ENCODE assay signal across 27 cellular contexts in the genomic region with DNA sequence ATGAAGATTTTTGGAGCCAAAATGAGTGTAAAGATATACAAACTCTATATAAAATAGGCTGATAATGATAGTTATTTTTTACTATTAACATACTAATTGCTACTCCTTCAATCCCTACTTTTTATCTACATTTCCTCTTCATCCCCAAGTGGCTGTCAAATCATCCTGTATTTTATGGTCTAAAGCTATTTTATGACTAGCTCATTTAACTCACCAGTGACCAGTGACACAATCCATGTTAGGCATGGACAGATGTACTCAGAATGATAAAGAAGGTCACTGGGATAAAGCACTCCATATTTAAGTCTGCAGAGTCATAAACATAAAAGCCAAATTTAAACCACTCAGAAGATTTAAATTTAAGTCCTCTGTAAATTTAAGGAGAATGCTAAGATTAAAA.
DNase-seq lines count a peak whose midpoint lies in the region; ATAC-seq, FAIRE-seq and TF ChIP-seq lines count a peak whose summit lies in the region.
"Had no signal": no experiment of that assay in that cellular context is flagged by ENCODE, and none has a peak within 500 bp of the region (broad histone marks: within the 10 kb centered on the region; RNA-seq: fewer than 3 reads in every experiment).

No MANE protein-coding gene starts in this region.

- in situ Hi-C loops in HepG2 (cut with HindIII; ENCODE audit: extremely low pct_ligation_motif_present, low pct_unique_long_range_greater_than_20kb), result no loop called here
- in situ Hi-C loops in GM13976 (cut with MboI; ENCODE audit: low sequenced_read_pairs, unreplicated experiment), result no loop called here

- no peak for TF ChIP-seq RAD21 in HepG2 (CRISPR knock-in tag; IDR thresholded peaks at IDR 0.05)

- ATAC-seq in HepG2, result no peak
- ATAC-seq in activated naive CD8-positive, alpha-beta T cell treated with anti-CD3 and anti-CD28 coated beads, Interleukin-2, amount 50 U/mL, for 24 hours, result no peak
- ATAC-seq: A549, GM12878, HCT116 had no signal

- H3K27me3 Mint-ChIP-seq in osteocyte (ENCODE audit: unreplicated experiment), result no peaks in the 10 kb centered on the region
- H3K27me3 Mint-ChIP-seq in activated naive CD8-positive, alpha-beta T cell treated with anti-CD3 and anti-CD28 coated beads, Interleukin-2, amount 50 U/mL, for 24 hours, result no peaks in the 10 kb centered on the region
- H3K27me3 Mint-ChIP-seq: CD4-positive, alpha-beta T cell; CD8-positive, alpha-beta memory T cell had no signal

- no peaks in the 10 kb centered on the region for H3K27me3 ChIP-seq in HepG2 (ENCODE audit: control insufficient read depth in 1 of 2, insufficient read depth in 2 of 2, low read length in 2 of 2)
- H3K27me3 ChIP-seq: BE2C; BLaER1 treated with 17β-estradiol and CSF1 and Interleukin-3, amounts not matched to agents 10 nM and 100 nM had no signal

- H2AFZ ChIP-seq in HepG2 (ENCODE audit: low read length), result no peak overlapping the region

- H3K4me3 ChIP-seq in HEK293 (ENCODE audit: low read depth, low read length) (no peak overlapping the region), HepG2 (replicated peaks in 1 of 3; ENCODE audit: insufficient read depth in 1 of 3, low read depth in 2 of 3, low read length in 3 of 3) (no peak overlapping the region)
- H3K4me3 ChIP-seq: A549; BLaER1 treated with 17β-estradiol and CSF1 and Interleukin-3, amounts not matched to agents 10 nM and 100 nM; GM12878 had no signal

- H3K36me3 ChIP-seq in HEK293 (ENCODE audit: control insufficient read depth in 2 of 2, insufficient read depth in 1 of 2, low read length in 2 of 2) (no peaks in the 10 kb centered on the region), HepG2 (replicated peaks in 1 of 2; ENCODE audit: control insufficient read depth in 1 of 2, insufficient read depth in 2 of 2, low read length in 2 of 2) (no peaks in the 10 kb centered on the region; a peak in 1 of 5 replicates)
- H3K36me3 ChIP-seq: BE2C had no signal

- TF ChIP-seq CTCF in HEK293 (tag by site-specific recombination; IDR thresholded peaks at IDR 0.05), result no peak
- TF ChIP-seq CTCF in osteocyte (IDR thresholded peaks at IDR 0.05), result no peak
- no peak for TF ChIP-seq CTCF in HepG2 (CRISPR knock-in tag; IDR thresholded peaks at IDR 0.05)
- no peak for TF ChIP-seq CTCF in GM13976 (IDR thresholded peaks at IDR 0.05; ENCODE audit: borderline replicate concordance, control extremely low read depth, extremely low read depth, insufficient read depth, missing control alignments)

- no peak overlapping the region for H3K27ac ChIP-seq in HEK293 (ENCODE audit: extremely low read depth, low read depth, low read length)
- H3K27ac ChIP-seq in HepG2 (ENCODE audit: extremely low read length, insufficient read depth, low read length), result no peak overlapping the region
- H3K27ac ChIP-seq: A549; BLaER1 treated with 17β-estradiol and CSF1 and Interleukin-3, amounts not matched to agents 10 nM and 100 nM had no signal

- peak; percentile 29 for DNase-seq in OCI-M1 (lab: John Stamatoyannopoulos, UW)
- DNase-seq in erythroblast (lab: John Stamatoyannopoulos, UW), result peak; percentile 54 to 63
- DNase-seq in osteocyte (ENCODE audit: extremely low spot score, unreplicated experiment), result no peak
- DNase-seq in activated T-cell treated with anti-CD3 and anti-CD28 coated beads, Interleukin-2, amount 50 U/mL, for 1 hour, result no peak
- no peak for DNase-seq in HepG2 (ENCODE audit: low spot score)
- DNase-seq in activated naive CD8-positive, alpha-beta T cell treated with anti-CD3 and anti-CD28 coated beads, Interleukin-2, amount 50 U/mL, for 24 hours, result no peak
- DNase-seq in GM13976 (ENCODE audit: low spot score), result no peak
- DNase-seq: 8988T; ACHN; AML-193; BE2C; CD4-positive, alpha-beta T cell; CD8-positive, alpha-beta memory T cell; DMS 273 treated with DMSO at 0.1 percent for 48 hours; DMS79; EL; GDM1; GOT3; H9 had no signal

- H3K4me2 ChIP-seq in HepG2 (ENCODE audit: low read depth, low read length), result no peak overlapping the region
- H3K4me2 ChIP-seq: A549; BLaER1 treated with 17β-estradiol and CSF1 and Interleukin-3, amounts not matched to agents 10 nM and 100 nM had no signal

- no peaks in the 10 kb centered on the region for H3K9me3 ChIP-seq in HEK293 (ENCODE audit: control insufficient read depth, insufficient read depth, low read depth, low read length)
- H3K9me3 ChIP-seq in HepG2 (ENCODE audit: low read length), result no peaks in the 10 kb centered on the region
- H3K9me3 ChIP-seq: A549; BE2C; BLaER1 treated with 17β-estradiol and CSF1 and Interleukin-3, amounts not matched to agents 10 nM and 100 nM had no signal

- peaks cover 20% of the 10 kb centered on the region for H3K36me3 Mint-ChIP-seq in osteocyte (ENCODE audit: unreplicated experiment)
- peaks cover 33% of the 10 kb centered on the region for H3K36me3 Mint-ChIP-seq in activated naive CD8-positive, alpha-beta T cell treated with anti-CD3 and anti-CD28 coated beads, Interleukin-2, amount 50 U/mL, for 24 hours (ENCODE audit: low read depth)

- FAIRE-seq in HepG2 (lab: Jason Lieb, UNC), result no peak
- FAIRE-seq: D721Med, GM12878, GM18507 had no signal

- H3K4me1 ChIP-seq in HEK293 (ENCODE audit: control insufficient read depth, insufficient read depth, low read length), result peaks cover 18% of the 10 kb centered on the region
- H3K4me1 ChIP-seq in HepG2 (ENCODE audit: insufficient read depth, low read length), result peaks cover 14% of the 10 kb centered on the region

- H3K9me3 Mint-ChIP-seq in osteocyte (ENCODE audit: unreplicated experiment), result no peaks in the 10 kb centered on the region
- H3K9me3 Mint-ChIP-seq in activated naive CD8-positive, alpha-beta T cell treated with anti-CD3 and anti-CD28 coated beads, Interleukin-2, amount 50 U/mL, for 24 hours, result no peaks in the 10 kb centered on the region
- H3K9me3 Mint-ChIP-seq: CD14-positive monocyte; CD4-positive, alpha-beta T cell; CD8-positive, alpha-beta memory T cell; H9 had no signal

- POLR2A ChIA-PET in HEK293 (lab: Yijun Ruan, JAX) (interaction anchor here (0.6 to 0.9 kb wide), 2 partner anchors 15 to 26 kb away, joined by 3 to 6 read pairs; no protein-coding TSS in a partner anchor), HepG2 (lab: Yijun Ruan, JAX) (no interaction called here)

- no TSS peak for BruUV-seq in HepG2 (replicated peaks; lab: Mats Ljungman, UMichigan)

- TF ChIP-seq POLR2A in erythroblast (IDR thresholded peaks at IDR 0.05; ENCODE audit: low read length) (no peak), HepG2 (IDR thresholded peaks at IDR 0.05; ENCODE audit: insufficient read depth in 1 of 2, low read depth in 2 of 2, low read length in 2 of 2) (no peak)

- H3K4me3 Mint-ChIP-seq in osteocyte (ENCODE audit: unreplicated experiment), result no peak overlapping the region
- H3K4me3 Mint-ChIP-seq in activated naive CD8-positive, alpha-beta T cell treated with anti-CD3 and anti-CD28 coated beads, Interleukin-2, amount 50 U/mL, for 24 hours, result no peak overlapping the region
- H3K4me3 Mint-ChIP-seq: CD14-positive monocyte; CD4-positive, alpha-beta T cell; CD8-positive, alpha-beta memory T cell; H9 had no signal

- TF ChIP-seq EP300 in HepG2 (IDR thresholded peaks at IDR 0.05; ENCODE audit: low read depth in 2 of 2, low read length in 2 of 2), result no peak
- TF ChIP-seq EP300 in HepG2 (CRISPR knock-in tag; IDR thresholded peaks at IDR 0.05; ENCODE audit: borderline replicate concordance), result no peak

- H3K27ac Mint-ChIP-seq in osteocyte (ENCODE audit: unreplicated experiment), result peak overlapping the region; percentile 52
- H3K27ac Mint-ChIP-seq in activated naive CD8-positive, alpha-beta T cell treated with anti-CD3 and anti-CD28 coated beads, Interleukin-2, amount 50 U/mL, for 24 hours, result no peak overlapping the region
- H3K27ac Mint-ChIP-seq: CD4-positive, alpha-beta T cell; CD8-positive, alpha-beta memory T cell; H9 had no signal

- CTCF ChIA-PET in HEK293 (lab: Yijun Ruan, JAX), result interaction anchor here (0.6 kb wide), 1 partner anchor 551 kb away, joined by 3 read pairs; no protein-coding TSS in a partner anchor
- CTCF ChIA-PET in HepG2 (lab: Yijun Ruan, JAX; ENCODE audit: low intra/inter-chr PET ratio, low total read pairs), result no interaction called here

- H3K4me1 Mint-ChIP-seq in osteocyte (ENCODE audit: unreplicated experiment), result peaks cover 37% of the 10 kb centered on the region
- peaks cover 34% of the 10 kb centered on the region for H3K4me1 Mint-ChIP-seq in activated naive CD8-positive, alpha-beta T cell treated with anti-CD3 and anti-CD28 coated beads, Interleukin-2, amount 50 U/mL, for 24 hours
- H3K4me1 Mint-ChIP-seq: H9 had no signal

- no peak overlapping the region for H3K9ac ChIP-seq in HepG2 (ENCODE audit: insufficient read depth, low read depth, low read length)
- H3K9ac ChIP-seq: BLaER1 treated with 17β-estradiol and CSF1 and Interleukin-3, amounts not matched to agents 10 nM and 100 nM had no signal

- peaks cover under 1% of the 10 kb centered on the region for H3K79me2 ChIP-seq in HepG2 (ENCODE audit: insufficient read depth, low read length)

- H4K20me1 ChIP-seq in HepG2 (ENCODE audit: insufficient read depth, low read length), result no peaks in the 10 kb centered on the region

- intact Hi-C loops in HepG2 (cut with micrococcal nuclease; ENCODE audit: unreplicated experiment), result no loop called here

TF ChIP-seq in HEK293, 187 proteins besides CTCF, POLR2A, EP300 and RAD21 (continues in another document):
- TF ChIP-seq ZFP41 (tag by site-specific recombination; IDR thresholded peaks at IDR 0.05; ENCODE audit: borderline replicate concordance), result no peak
- TF ChIP-seq ZNF629 (tag by site-specific recombination; IDR thresholded peaks at IDR 0.05), result no peak
- no peak for TF ChIP-seq ZNF843 (tag by site-specific recombination; IDR thresholded peaks at IDR 0.05)

TF ChIP-seq in HepG2, 621 proteins besides CTCF, POLR2A, EP300 and RAD21:
- no peak for TF ChIP-seq EEA1 (CRISPR knock-in tag; IDR thresholded peaks at IDR 0.05; ENCODE audit: borderline replicate concordance)
- TF ChIP-seq MYPOP (CRISPR knock-in tag; IDR thresholded peaks at IDR 0.05), result no peak
- no peak for TF ChIP-seq SUZ12 (IDR thresholded peaks at IDR 0.05; ENCODE audit: low read depth, low read length)
- no peak for TF ChIP-seq ARNT2 (CRISPR knock-in tag; IDR thresholded peaks at IDR 0.05; ENCODE audit: low read depth)
- TF ChIP-seq ZNF674 (CRISPR knock-in tag; IDR thresholded peaks at IDR 0.05; ENCODE audit: low read depth), result no peak

Comparison
In these comparisons a context has a peak if more than half of its experiments do, and no peak if none do; other contexts are left out.
1. DNase-seq: peak in OCI-M1 (single experiment) and erythroblast (2 of 2); none in osteocyte (single experiment), activated T-cell treated with anti-CD3 and anti-CD28 coated beads, Interleukin-2, amount 50 U/mL, for 1 hour (single experiment), HepG2 (single experiment), activated naive CD8-positive, alpha-beta T cell treated with anti-CD3 and anti-CD28 coated beads, Interleukin-2, amount 50 U/mL, for 24 hours (single experiment) and GM13976 (single experiment).
2. Of the 63 proteins assayed by ChIP-seq in both HepG2 and HEK293: peak only in HepG2: none; only in HEK293: MZF1 and TCF7L2; in both: none; in neither: 61.